In genomic region chr5:1144089-1144488, GRCh38 we compare ENCODE assay signal across 28 cellular contexts. TPM values are rescaled to one million over a fixed set of nuclear protein-coding genes. Genes with fewer than 3 reads are reported as not detected.
"Had no signal": no experiment of that assay in that cellular context is flagged by ENCODE, and none has a peak within 500 bp of the region (broad histone marks: within the 10 kb centered on the region; RNA-seq: fewer than 3 reads in every experiment).

No MANE protein-coding gene starts in this region.

- H3K9me3 ChIP-seq: ascending aorta, body of pancreas, MG63, Peyer's patch, SJCRH30 had no signal

- H3K4me1 ChIP-seq: ascending aorta, SJCRH30 had no signal

- DNase-seq: activated CD4-positive, alpha-beta T cell treated with anti-CD3 and anti-CD28 coated beads, Interleukin-2, amount 10 ng/mL, durations not matched to agents 7 days and 5 days; activated CD4-positive, alpha-beta T cell treated with anti-CD3 and anti-CD28 coated beads, Interleukin-2, amount 50 U/mL, for 48 hours; activated CD8-positive, alpha-beta T cell treated with anti-CD3 and anti-CD28 coated beads, Interleukin-2, amount 10 ng/mL, durations not matched to agents 7 days and 5 days; activated gamma-delta T cell; activated naive CD4-positive, alpha-beta T cell treated with Interleukin-2 at 50 U/mL for 16 hours; activated naive CD8-positive, alpha-beta T cell treated with anti-CD3 and anti-CD28 coated beads, Interleukin-2, amount 10 ng/mL, durations not matched to agents 7 days and 5 days; activated T-cell treated with anti-CD3 and anti-CD28 coated beads, Interleukin-2, amount 50 U/mL, for 24 hours; body of pancreas; Kasumi-1; KG1; MG63; NCI-H1092; NCI-H1436 treated with DMSO at 0.1 percent for 48 hours; NCI-H1694 treated with DMSO at 0.1 percent for 48 hours; NCI-H2029; NCI-H510A; NCI-H526; NCI-H748 treated with DMSO at 0.1 percent for 48 hours; NK-92 treated with Interleukin-12 subunit alpha and Interleukin-12 subunit beta, amount 100 ng/mL, for 24 hours; PC-3; Peyer's patch; RPMI8226; SHP77; SJCRH30 had no signal

- H3K36me3 ChIP-seq: ascending aorta, MG63, Peyer's patch, SJCRH30 had no signal

- ATAC-seq: activated CD8-positive, alpha-beta T cell treated with anti-CD3 and anti-CD28 coated beads, Interleukin-2, amount 10 ng/mL, durations not matched to agents 7 days and 5 days; body of pancreas; PC-3 had no signal

- H3K27ac ChIP-seq: ascending aorta, body of pancreas, Peyer's patch, SJCRH30, SK-N-MC had no signal

- H3K4me3 ChIP-seq: ascending aorta, body of pancreas, MG63, Peyer's patch, SJCRH30, SK-N-MC had no signal

- H3K27me3 ChIP-seq: ascending aorta, body of pancreas, MG63, Peyer's patch, SJCRH30 had no signal

RNA-seq across cellular contexts. Expression of gene SLC6A19, which starts 57.3 kb away (rescaled TPM):
- total RNA-seq: activated CD4-positive, alpha-beta T cell treated with anti-CD3 and anti-CD28 coated beads, Interleukin-2, amount 10 ng/mL, durations not matched to agents 7 days and 5 days; activated CD8-positive, alpha-beta T cell treated with anti-CD3 and anti-CD28 coated beads, Interleukin-2, amount 10 ng/mL, durations not matched to agents 7 days and 5 days; activated naive CD8-positive, alpha-beta T cell treated with anti-CD3 and anti-CD28 coated beads, Interleukin-2, amount 10 ng/mL, durations not matched to agents 7 days and 5 days; activated T-helper 2 cell treated with anti-CD3 and anti-CD28 coated beads, Interferon-gamma antibody, Interleukin-2, Interleukin-4, amounts not matched to agents 10 μg/mL and 5 μg/mL and 100 μg/mL, durations not matched to agents 14 hours and 24 hours and 36 hours; ascending aorta; bronchial epithelial cell; PC-3; SJCRH30 had no signal
